ENCODE assay signal across 1 cellular context in the genomic region with DNA sequence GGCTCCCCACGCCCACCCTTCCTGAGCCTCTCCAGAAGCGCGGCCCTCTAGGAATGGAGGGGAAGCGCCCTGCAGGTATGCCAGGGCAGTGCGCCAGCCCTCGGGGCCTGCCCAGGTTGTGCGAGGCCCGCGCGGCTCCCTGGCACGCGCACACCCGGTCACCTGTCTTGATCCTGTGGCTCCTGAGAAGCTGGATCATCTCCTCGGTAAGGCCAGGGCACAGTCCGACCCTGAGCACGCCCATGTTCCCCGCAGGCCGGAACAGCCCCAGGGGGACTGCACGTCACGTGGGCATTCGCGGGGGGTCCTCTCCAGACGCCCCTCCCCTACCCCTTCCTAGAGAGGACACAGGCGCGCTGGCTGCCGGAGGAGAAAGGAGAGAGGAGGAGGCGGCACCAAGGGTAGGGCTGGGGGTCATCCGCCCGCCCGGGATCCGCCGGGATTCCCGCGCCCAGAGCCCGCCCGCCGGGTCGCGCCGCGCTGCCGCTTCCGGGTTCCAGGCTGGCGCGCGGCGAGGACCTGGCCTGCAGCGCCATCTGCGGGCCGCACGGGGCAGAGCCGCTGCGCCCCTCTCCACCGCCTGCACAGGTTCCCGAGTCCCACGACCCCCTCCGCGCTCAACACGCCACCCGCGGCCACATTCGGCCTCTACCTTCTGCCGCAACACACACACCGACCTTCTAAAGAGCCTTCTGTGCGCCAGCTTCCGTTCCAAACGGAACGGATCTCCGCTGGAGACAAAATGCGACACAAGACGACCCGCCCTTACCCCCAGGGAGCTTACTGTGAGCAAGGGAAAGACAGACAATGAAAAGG.
TF ChIP-seq lines count a peak whose summit lies in the region.

A gene (minus strand): TSS at position 491 of the 816 bp plus-strand sequence. CDS start 247 bp downstream, at position 244.

TF ChIP-seq in HepG2, 621 proteins besides CTCF, POLR2A, EP300 and RAD21 (continued from another document and continues in another):
- TF ChIP-seq, protein P1, sequence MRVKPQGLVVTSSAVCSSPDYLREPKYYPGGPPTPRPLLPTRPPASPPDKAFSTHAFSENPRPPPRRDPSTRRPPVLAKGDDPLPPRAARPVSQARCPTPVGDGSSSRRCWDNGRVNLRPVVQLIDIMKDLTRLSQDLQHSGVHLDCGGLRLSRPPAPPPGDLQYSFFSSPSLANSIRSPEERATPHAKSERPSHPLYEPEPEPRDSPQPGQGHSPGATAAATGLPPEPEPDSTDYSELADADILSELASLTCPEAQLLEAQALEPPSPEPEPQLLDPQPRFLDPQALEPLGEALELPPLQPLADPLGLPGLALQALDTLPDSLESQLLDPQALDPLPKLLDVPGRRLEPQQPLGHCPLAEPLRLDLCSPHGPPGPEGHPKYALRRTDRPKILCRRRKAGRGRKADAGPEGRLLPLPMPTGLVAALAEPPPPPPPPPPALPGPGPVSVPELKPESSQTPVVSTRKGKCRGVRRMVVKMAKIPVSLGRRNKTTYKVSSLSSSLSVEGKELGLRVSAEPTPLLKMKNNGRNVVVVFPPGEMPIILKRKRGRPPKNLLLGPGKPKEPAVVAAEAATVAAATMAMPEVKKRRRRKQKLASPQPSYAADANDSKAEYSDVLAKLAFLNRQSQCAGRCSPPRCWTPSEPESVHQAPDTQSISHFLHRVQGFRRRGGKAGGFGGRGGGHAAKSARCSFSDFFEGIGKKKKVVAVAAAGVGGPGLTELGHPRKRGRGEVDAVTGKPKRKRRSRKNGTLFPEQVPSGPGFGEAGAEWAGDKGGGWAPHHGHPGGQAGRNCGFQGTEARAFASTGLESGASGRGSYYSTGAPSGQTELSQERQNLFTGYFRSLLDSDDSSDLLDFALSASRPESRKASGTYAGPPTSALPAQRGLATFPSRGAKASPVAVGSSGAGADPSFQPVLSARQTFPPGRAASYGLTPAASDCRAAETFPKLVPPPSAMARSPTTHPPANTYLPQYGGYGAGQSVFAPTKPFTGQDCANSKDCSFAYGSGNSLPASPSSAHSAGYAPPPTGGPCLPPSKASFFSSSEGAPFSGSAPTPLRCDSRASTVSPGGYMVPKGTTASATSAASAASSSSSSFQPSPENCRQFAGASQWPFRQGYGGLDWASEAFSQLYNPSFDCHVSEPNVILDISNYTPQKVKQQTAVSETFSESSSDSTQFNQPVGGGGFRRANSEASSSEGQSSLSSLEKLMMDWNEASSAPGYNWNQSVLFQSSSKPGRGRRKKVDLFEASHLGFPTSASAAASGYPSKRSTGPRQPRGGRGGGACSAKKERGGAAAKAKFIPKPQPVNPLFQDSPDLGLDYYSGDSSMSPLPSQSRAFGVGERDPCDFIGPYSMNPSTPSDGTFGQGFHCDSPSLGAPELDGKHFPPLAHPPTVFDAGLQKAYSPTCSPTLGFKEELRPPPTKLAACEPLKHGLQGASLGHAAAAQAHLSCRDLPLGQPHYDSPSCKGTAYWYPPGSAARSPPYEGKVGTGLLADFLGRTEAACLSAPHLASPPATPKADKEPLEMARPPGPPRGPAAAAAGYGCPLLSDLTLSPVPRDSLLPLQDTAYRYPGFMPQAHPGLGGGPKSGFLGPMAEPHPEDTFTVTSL (CRISPR knock-in tag; IDR thresholded peaks at IDR 0.05; ENCODE audit: borderline replicate concordance), result no peak
- TF ChIP-seq ZNF781 (CRISPR knock-in tag; IDR thresholded peaks at IDR 0.05; ENCODE audit: borderline replicate concordance, not compliant biosample characterization), result peak; percentile 38
- TF ChIP-seq ATF7 (IDR thresholded peaks at IDR 0.05), result no peak
- TF ChIP-seq ATF7 (CRISPR knock-in tag; IDR thresholded peaks at IDR 0.05), result no peak
- TF ChIP-seq, protein P2, sequence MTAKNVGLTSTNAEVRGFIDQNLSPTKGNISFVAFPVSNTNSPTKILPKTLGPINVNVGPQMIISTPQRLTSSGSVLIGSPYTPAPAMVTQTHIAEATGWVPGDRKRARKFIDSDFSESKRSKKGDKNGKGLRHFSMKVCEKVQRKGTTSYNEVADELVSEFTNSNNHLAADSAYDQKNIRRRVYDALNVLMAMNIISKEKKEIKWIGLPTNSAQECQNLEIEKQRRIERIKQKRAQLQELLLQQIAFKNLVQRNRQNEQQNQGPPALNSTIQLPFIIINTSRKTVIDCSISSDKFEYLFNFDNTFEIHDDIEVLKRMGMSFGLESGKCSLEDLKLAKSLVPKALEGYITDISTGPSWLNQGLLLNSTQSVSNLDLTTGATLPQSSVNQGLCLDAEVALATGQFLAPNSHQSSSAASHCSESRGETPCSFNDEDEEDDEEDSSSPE (CRISPR knock-in tag; IDR thresholded peaks at IDR 0.05), result peak; percentile 91
- TF ChIP-seq HCFC1 (IDR thresholded peaks at IDR 0.05; ENCODE audit: low read depth, low read length), result no peak; the same call in 1 of the 2 replicates
- peak; percentile 37; the same call in 1 of the 2 replicates for TF ChIP-seq TBX2 (CRISPR knock-in tag; IDR thresholded peaks at IDR 0.05; ENCODE audit: borderline replicate concordance)
- no peak for TF ChIP-seq ZNF792 (CRISPR knock-in tag; IDR thresholded peaks at IDR 0.05)
- TF ChIP-seq, protein P3, sequence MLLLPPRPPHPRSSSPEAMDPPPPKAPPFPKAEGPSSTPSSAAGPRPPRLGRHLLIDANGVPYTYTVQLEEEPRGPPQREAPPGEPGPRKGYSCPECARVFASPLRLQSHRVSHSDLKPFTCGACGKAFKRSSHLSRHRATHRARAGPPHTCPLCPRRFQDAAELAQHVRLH (CRISPR knock-in tag; IDR thresholded peaks at IDR 0.05; ENCODE audit: borderline replicate concordance, low read depth), result 0 out of 2 replicates have a peak, but pooled peaks have one; percentile 22
- TF ChIP-seq SKI (IDR thresholded peaks at IDR 0.05; ENCODE audit: partially characterized antibody), result peak; percentile 61
- TF ChIP-seq ZNF772 (CRISPR knock-in tag; IDR thresholded peaks at IDR 0.05), result 0 out of 2 replicates have a peak, but pooled peaks have one; percentile 56
- TF ChIP-seq GPN1 (CRISPR knock-in tag; IDR thresholded peaks at IDR 0.05; ENCODE audit: borderline replicate concordance), result no peak
- no peak for TF ChIP-seq NFRKB (IDR thresholded peaks at IDR 0.05)
- TF ChIP-seq, protein P4, sequence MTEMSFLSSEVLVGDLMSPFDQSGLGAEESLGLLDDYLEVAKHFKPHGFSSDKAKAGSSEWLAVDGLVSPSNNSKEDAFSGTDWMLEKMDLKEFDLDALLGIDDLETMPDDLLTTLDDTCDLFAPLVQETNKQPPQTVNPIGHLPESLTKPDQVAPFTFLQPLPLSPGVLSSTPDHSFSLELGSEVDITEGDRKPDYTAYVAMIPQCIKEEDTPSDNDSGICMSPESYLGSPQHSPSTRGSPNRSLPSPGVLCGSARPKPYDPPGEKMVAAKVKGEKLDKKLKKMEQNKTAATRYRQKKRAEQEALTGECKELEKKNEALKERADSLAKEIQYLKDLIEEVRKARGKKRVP (CRISPR knock-in tag; IDR thresholded peaks at IDR 0.05), result no peak
- peak; percentile 83; the same call in 1 of the 2 replicates for TF ChIP-seq HNRNPL (IDR thresholded peaks at IDR 0.05; ENCODE audit: low read depth, low read length)
- TF ChIP-seq XRCC5 (optimal IDR thresholded peaks at IDR 0.05; ENCODE audit: low read length), result peak; percentile 91
- no peak for TF ChIP-seq ZIK1 (CRISPR knock-in tag; IDR thresholded peaks at IDR 0.05; ENCODE audit: borderline replicate concordance, low read depth)
- TF ChIP-seq, protein P5, sequence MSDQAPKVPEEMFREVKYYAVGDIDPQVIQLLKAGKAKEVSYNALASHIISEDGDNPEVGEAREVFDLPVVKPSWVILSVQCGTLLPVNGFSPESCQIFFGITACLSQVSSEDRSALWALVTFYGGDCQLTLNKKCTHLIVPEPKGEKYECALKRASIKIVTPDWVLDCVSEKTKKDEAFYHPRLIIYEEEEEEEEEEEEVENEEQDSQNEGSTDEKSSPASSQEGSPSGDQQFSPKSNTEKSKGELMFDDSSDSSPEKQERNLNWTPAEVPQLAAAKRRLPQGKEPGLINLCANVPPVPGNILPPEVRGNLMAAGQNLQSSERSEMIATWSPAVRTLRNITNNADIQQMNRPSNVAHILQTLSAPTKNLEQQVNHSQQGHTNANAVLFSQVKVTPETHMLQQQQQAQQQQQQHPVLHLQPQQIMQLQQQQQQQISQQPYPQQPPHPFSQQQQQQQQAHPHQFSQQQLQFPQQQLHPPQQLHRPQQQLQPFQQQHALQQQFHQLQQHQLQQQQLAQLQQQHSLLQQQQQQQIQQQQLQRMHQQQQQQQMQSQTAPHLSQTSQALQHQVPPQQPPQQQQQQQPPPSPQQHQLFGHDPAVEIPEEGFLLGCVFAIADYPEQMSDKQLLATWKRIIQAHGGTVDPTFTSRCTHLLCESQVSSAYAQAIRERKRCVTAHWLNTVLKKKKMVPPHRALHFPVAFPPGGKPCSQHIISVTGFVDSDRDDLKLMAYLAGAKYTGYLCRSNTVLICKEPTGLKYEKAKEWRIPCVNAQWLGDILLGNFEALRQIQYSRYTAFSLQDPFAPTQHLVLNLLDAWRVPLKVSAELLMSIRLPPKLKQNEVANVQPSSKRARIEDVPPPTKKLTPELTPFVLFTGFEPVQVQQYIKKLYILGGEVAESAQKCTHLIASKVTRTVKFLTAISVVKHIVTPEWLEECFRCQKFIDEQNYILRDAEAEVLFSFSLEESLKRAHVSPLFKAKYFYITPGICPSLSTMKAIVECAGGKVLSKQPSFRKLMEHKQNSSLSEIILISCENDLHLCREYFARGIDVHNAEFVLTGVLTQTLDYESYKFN (CRISPR knock-in tag; conservative IDR thresholded peaks at IDR 0.05), result 0 out of 2 replicates have a peak, but pooled peaks have one; percentile 30
- TF ChIP-seq, protein P6, sequence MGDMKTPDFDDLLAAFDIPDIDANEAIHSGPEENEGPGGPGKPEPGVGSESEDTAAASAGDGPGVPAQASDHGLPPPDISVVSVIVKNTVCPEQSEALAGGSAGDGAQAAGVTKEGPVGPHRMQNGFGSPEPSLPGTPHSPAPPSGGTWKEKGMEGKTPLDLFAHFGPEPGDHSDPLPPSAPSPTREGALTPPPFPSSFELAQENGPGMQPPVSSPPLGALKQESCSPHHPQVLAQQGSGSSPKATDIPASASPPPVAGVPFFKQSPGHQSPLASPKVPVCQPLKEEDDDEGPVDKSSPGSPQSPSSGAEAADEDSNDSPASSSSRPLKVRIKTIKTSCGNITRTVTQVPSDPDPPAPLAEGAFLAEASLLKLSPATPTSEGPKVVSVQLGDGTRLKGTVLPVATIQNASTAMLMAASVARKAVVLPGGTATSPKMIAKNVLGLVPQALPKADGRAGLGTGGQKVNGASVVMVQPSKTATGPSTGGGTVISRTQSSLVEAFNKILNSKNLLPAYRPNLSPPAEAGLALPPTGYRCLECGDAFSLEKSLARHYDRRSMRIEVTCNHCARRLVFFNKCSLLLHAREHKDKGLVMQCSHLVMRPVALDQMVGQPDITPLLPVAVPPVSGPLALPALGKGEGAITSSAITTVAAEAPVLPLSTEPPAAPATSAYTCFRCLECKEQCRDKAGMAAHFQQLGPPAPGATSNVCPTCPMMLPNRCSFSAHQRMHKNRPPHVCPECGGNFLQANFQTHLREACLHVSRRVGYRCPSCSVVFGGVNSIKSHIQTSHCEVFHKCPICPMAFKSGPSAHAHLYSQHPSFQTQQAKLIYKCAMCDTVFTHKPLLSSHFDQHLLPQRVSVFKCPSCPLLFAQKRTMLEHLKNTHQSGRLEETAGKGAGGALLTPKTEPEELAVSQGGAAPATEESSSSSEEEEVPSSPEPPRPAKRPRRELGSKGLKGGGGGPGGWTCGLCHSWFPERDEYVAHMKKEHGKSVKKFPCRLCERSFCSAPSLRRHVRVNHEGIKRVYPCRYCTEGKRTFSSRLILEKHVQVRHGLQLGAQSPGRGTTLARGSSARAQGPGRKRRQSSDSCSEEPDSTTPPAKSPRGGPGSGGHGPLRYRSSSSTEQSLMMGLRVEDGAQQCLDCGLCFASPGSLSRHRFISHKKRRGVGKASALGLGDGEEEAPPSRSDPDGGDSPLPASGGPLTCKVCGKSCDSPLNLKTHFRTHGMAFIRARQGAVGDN (CRISPR knock-in tag; IDR thresholded peaks at IDR 0.05), result peak; percentile 93
- TF ChIP-seq, protein P7, sequence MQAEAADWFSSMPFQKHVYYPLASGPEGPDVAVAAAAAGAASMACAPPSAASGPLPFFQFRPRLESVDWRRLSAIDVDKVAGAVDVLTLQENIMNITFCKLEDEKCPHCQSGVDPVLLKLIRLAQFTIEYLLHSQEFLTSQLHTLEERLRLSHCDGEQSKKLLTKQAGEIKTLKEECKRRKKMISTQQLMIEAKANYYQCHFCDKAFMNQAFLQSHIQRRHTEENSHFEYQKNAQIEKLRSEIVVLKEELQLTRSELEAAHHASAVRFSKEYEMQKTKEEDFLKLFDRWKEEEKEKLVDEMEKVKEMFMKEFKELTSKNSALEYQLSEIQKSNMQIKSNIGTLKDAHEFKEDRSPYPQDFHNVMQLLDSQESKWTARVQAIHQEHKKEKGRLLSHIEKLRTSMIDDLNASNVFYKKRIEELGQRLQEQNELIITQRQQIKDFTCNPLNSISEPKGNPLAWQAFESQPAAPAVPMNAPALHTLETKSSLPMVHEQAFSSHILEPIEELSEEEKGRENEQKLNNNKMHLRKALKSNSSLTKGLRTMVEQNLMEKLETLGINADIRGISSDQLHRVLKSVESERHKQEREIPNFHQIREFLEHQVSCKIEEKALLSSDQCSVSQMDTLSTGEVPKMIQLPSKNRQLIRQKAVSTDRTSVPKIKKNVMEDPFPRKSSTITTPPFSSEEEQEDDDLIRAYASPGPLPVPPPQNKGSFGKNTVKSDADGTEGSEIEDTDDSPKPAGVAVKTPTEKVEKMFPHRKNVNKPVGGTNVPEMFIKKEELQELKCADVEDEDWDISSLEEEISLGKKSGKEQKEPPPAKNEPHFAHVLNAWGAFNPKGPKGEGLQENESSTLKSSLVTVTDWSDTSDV (CRISPR knock-in tag; IDR thresholded peaks at IDR 0.05), result peak; percentile 84; the same call in 1 of the 2 replicates
- TF ChIP-seq, protein P8, sequence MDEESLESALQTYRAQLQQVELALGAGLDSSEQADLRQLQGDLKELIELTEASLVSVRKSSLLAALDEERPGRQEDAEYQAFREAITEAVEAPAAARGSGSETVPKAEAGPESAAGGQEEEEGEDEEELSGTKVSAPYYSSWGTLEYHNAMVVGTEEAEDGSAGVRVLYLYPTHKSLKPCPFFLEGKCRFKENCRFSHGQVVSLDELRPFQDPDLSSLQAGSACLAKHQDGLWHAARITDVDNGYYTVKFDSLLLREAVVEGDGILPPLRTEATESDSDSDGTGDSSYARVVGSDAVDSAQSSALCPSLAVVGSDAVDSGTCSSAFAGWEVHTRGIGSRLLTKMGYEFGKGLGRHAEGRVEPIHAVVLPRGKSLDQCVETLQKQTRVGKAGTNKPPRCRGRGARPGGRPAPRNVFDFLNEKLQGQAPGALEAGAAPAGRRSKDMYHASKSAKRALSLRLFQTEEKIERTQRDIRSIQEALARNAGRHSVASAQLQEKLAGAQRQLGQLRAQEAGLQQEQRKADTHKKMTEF (CRISPR knock-in tag; IDR thresholded peaks at IDR 0.05), result peak; percentile 64; the same call in 1 of the 2 replicates
- TF ChIP-seq YY1 (IDR thresholded peaks at IDR 0.05; ENCODE audit: insufficient read depth, insufficient replicate concordance, low read depth, low read length), result peak; percentile 72
- TF ChIP-seq GTF3A (CRISPR knock-in tag; conservative IDR thresholded peaks at IDR 0.05), result no peak
- TF ChIP-seq RCOR2 (CRISPR knock-in tag; IDR thresholded peaks at IDR 0.05), result no peak
- TF ChIP-seq, protein P9, sequence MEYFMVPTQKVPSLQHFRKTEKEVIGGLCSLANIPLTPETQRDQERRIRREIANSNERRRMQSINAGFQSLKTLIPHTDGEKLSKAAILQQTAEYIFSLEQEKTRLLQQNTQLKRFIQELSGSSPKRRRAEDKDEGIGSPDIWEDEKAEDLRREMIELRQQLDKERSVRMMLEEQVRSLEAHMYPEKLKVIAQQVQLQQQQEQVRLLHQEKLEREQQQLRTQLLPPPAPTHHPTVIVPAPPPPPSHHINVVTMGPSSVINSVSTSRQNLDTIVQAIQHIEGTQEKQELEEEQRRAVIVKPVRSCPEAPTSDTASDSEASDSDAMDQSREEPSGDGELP (IDR thresholded peaks at IDR 0.05; ENCODE audit: borderline replicate concordance, low read depth), result no peak; the same call in 1 of the 2 replicates
- TF ChIP-seq THAP11 (CRISPR knock-in tag; IDR thresholded peaks at IDR 0.05), result peak; percentile 50; the same call in 1 of the 2 replicates
- no peak for TF ChIP-seq ZNF570 (CRISPR knock-in tag; IDR thresholded peaks at IDR 0.05; ENCODE audit: borderline replicate concordance)
- no peak for TF ChIP-seq PRMT3 (CRISPR knock-in tag; IDR thresholded peaks at IDR 0.05; ENCODE audit: borderline replicate concordance, low read depth)
- no peak for TF ChIP-seq ZNF558 (CRISPR knock-in tag; IDR thresholded peaks at IDR 0.05; ENCODE audit: borderline replicate concordance)
